8 cellular contexts compared by ENCODE assay signal in genomic region chr20:53839423-53840176, GRCh38.
DNase-seq lines count a peak whose midpoint lies in the region; ATAC-seq and TF ChIP-seq lines count a peak whose summit lies in the region.

No MANE protein-coding gene starts in this region.

- peaks cover 34% of the 10 kb centered on the region for H3F3A ChIP-seq in SU-DHL-6 (ENCODE audit: insufficient read depth)

- no peaks in the 10 kb centered on the region for H4K20me1 ChIP-seq in SU-DHL-6 (ENCODE audit: low read depth, low read length)

- no peaks in the 10 kb centered on the region for H3K27me3 Mint-ChIP-seq in activated naive CD8-positive, alpha-beta T cell treated with anti-CD3 and anti-CD28 coated beads, Interleukin-2, amount 10 ng/mL, durations not matched to agents 7 days and 5 days

- POLR2A ChIA-PET in activated naive CD8-positive, alpha-beta T cell treated with anti-CD3 and anti-CD28 coated beads, Interleukin-2, amount 10 ng/mL, durations not matched to agents 7 days and 5 days (lab: Charles Lee): interaction anchor here (0.5 to 2.3 kb wide), 13 partner anchors 8 to 245 kb away, joined by 3 to 10 read pairs (median 4); partner anchors contain the start of gene ZNF217

- TF ChIP-seq CTCF in SU-DHL-6 (IDR thresholded peaks at IDR 0.05; ENCODE audit: insufficient read depth, low read length, poor library complexity, severe bottlenecking): no peak

- H3K9me3 ChIP-seq in SU-DHL-6 (ENCODE audit: insufficient read depth, low read length): no peaks in the 10 kb centered on the region

- no peaks in the 10 kb centered on the region for H3K79me2 ChIP-seq in SU-DHL-6 (ENCODE audit: insufficient read depth, low read length)

- no peak overlapping the region for H2AFZ ChIP-seq in SU-DHL-6 (ENCODE audit: low read depth, low read length, severe bottlenecking)

- no peaks in the 10 kb centered on the region for H3K9me2 ChIP-seq in SU-DHL-6 (replicated peaks; ENCODE audit: insufficient read depth, low read length)

- peak overlapping the region; percentile 41 for H3K4me2 ChIP-seq in SU-DHL-6 (ENCODE audit: low read depth, low read length, poor library complexity, severe bottlenecking)

- H3K27ac ChIP-seq in SU-DHL-6 (ENCODE audit: low read depth, low read length): peak overlapping the region; percentile 65

- peak; percentile 69 for ATAC-seq in GM18909 (IDR thresholded peaks at IDR 0.05; ENCODE audit: poor library complexity, unreplicated experiment)
- ATAC-seq in HG03097 (IDR thresholded peaks at IDR 0.05; ENCODE audit: low FRiP score, unreplicated experiment): peak; percentile 52
- peak; percentile 71 for ATAC-seq in activated naive CD8-positive, alpha-beta T cell treated with anti-CD3 and anti-CD28 coated beads, Interleukin-2, amount 10 ng/mL, durations not matched to agents 7 days and 5 days (ENCODE audit: low read depth)

- H3K9me3 Mint-ChIP-seq in activated naive CD8-positive, alpha-beta T cell treated with anti-CD3 and anti-CD28 coated beads, Interleukin-2, amount 10 ng/mL, durations not matched to agents 7 days and 5 days: peaks cover 4% of the 10 kb centered on the region

- H3K4me1 Mint-ChIP-seq in activated naive CD8-positive, alpha-beta T cell treated with anti-CD3 and anti-CD28 coated beads, Interleukin-2, amount 10 ng/mL, durations not matched to agents 7 days and 5 days: peaks cover 62% of the 10 kb centered on the region

- no peaks in the 10 kb centered on the region for H3K27me3 ChIP-seq in SU-DHL-6 (ENCODE audit: low read length)

- peak overlapping the region; percentile 97 for H3K27ac Mint-ChIP-seq in activated naive CD8-positive, alpha-beta T cell treated with anti-CD3 and anti-CD28 coated beads, Interleukin-2, amount 10 ng/mL, durations not matched to agents 7 days and 5 days

- H3K36me3 ChIP-seq in SU-DHL-6 (ENCODE audit: low read length): no peaks in the 10 kb centered on the region

- H3K4me3 ChIP-seq in SU-DHL-6 (ENCODE audit: insufficient read depth, low read length, poor library complexity, severe bottlenecking): no peak overlapping the region

- peak overlapping the region; percentile 87 for H3K4me3 Mint-ChIP-seq in activated naive CD8-positive, alpha-beta T cell treated with anti-CD3 and anti-CD28 coated beads, Interleukin-2, amount 10 ng/mL, durations not matched to agents 7 days and 5 days

- no peak overlapping the region for H3K9ac ChIP-seq in SU-DHL-6 (ENCODE audit: low read length)

- peaks cover 15% of the 10 kb centered on the region for H3K36me3 Mint-ChIP-seq in activated naive CD8-positive, alpha-beta T cell treated with anti-CD3 and anti-CD28 coated beads, Interleukin-2, amount 10 ng/mL, durations not matched to agents 7 days and 5 days

- peak; percentile 70 for DNase-seq in activated naive CD8-positive, alpha-beta T cell treated with anti-CD3 and anti-CD28 coated beads, Interleukin-2, amount 10 ng/mL, durations not matched to agents 7 days and 5 days
- DNase-seq in stimulated activated CD4-positive, alpha-beta T cell treated with anti-CD3 and anti-CD28 coated beads, Interleukin-2, amount 100 ng/mL, for 24 hours: peak; percentile 20 to 34
- DNase-seq in NCI-H1436 treated with DMSO at 0.1 percent for 48 hours (lab: John Stamatoyannopoulos, UW) (no peak), NCI-H128 (lab: John Stamatoyannopoulos, UW; ENCODE audit: unreplicated experiment) (no peak), glomerular visceral epithelial cell (ENCODE audit: extremely low spot score) (no peak)

Comparison
In these comparisons a context has a peak if more than half of its experiments do, and no peak if none do; other contexts are left out.
1. DNase-seq: peak in activated naive CD8-positive, alpha-beta T cell treated with anti-CD3 and anti-CD28 coated beads, Interleukin-2, amount 10 ng/mL, durations not matched to agents 7 days and 5 days (single experiment) and stimulated activated CD4-positive, alpha-beta T cell treated with anti-CD3 and anti-CD28 coated beads, Interleukin-2, amount 100 ng/mL, for 24 hours (2 of 2); none in NCI-H1436 treated with DMSO at 0.1 percent for 48 hours (single experiment), NCI-H128 (single experiment) and glomerular visceral epithelial cell (single experiment).
2. Peak in every context shown above with its lines, with median percentiles within 50 percentile points of each other: ATAC-seq.